8 cellular contexts compared by ENCODE assay signal in the genomic region with DNA sequence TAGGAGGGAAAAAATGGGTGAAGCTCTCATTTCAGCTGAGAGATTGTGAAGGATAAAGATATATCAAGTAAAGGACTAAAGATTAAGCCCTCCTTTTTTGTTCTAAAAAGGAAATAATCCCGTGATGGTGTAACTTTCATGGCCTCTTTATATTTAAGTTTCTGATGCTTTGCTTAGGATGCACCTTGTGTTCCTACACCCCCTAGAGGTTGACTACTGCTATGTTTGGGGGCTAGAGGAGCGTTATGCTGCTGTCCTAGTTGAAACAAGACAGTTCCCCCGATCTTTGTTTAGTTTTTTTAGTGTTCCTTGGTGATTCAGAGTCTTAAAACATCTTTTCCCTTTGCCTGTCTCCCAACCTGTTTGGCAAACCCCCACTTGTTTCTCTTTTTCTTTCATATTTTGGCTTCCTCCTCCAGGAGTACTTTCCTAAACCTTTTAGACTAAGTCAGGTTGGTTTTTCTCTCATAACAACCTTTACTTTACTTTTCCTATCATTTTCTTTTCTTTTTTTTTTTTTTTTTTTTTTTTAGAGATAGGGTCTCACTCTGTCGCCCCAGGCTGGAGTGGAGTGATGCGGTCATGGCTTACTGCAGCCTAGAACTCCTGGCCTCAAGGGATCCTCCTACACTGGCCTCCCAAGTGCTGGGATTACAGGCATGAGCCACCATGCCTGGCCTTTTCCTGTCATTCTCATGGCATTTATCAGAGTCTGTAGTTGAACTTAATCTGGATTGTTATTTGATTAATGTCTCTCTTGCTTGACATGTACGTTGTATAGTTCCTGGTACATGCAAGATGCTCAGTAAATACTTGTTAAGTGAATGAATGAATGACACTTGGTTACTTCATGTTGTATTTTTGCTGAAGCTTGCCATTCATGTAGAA. TPM values are rescaled to one million over a fixed set of nuclear protein-coding genes. Genes with fewer than 3 reads are reported as not detected.
DNase-seq lines count a peak whose midpoint lies in the region; ATAC-seq and TF ChIP-seq lines count a peak whose summit lies in the region.

No MANE protein-coding gene starts in this region.

- DNase-seq in AG08396 (ENCODE audit: low spot score) (peak; percentile 64), GM10248 (ENCODE audit: extremely low spot score) (peak; percentile 78), cerebellar cortex (ENCODE audit: low spot score) (peak; percentile 65), mesendoderm (peak; percentile 75), mesenteric fat pad (ENCODE audit: low spot score) (no peak)

- H4K5ac ChIP-seq in mesendoderm (ENCODE audit: low read length), result no peak overlapping the region

- H2BK120ac ChIP-seq in mesendoderm (ENCODE audit: low read depth, low read length), result no peak overlapping the region

- H3K36me3 ChIP-seq in KMS-11 (ENCODE audit: insufficient read depth) (peaks cover 2% of the 10 kb centered on the region; the same call in 1 of the 2 replicates), mesendoderm (ENCODE audit: control insufficient read depth, insufficient read depth, low read length) (no peaks in the 10 kb centered on the region)

- no peak overlapping the region; the same call in 1 of the 2 replicates for H3K9ac ChIP-seq in KMS-11
- H3K9ac ChIP-seq in mesendoderm (ENCODE audit: low read length), result peak overlapping the region; percentile 25

- H3K79me2 ChIP-seq in KMS-11 (ENCODE audit: insufficient read depth, low read depth) (peaks cover 76% of the 10 kb centered on the region), mesendoderm (ENCODE audit: control insufficient read depth, insufficient read depth, low read length) (peaks cover 54% of the 10 kb centered on the region)

- no peaks in the 10 kb centered on the region for H3K27me3 ChIP-seq in KMS-11 (ENCODE audit: insufficient read depth, low read depth)
- no peaks in the 10 kb centered on the region for H3K27me3 ChIP-seq in mesendoderm (ENCODE audit: insufficient read depth, low read length, poor library complexity)

- H3K23ac ChIP-seq in mesendoderm (ENCODE audit: low read length), result no peak overlapping the region

- H3K79me1 ChIP-seq in mesendoderm (ENCODE audit: low read length), result peaks cover 9% of the 10 kb centered on the region

- no peak overlapping the region for H2BK15ac ChIP-seq in mesendoderm (replicated peaks; ENCODE audit: low read depth)

- TF ChIP-seq CTCF in GM10248 (IDR thresholded peaks at IDR 0.05; ENCODE audit: control extremely low read depth, extremely low read depth, low read depth, missing control alignments) (peak; percentile 69), KMS-11 (conservative IDR thresholded peaks at IDR 0.05; ENCODE audit: low read depth, low read length) (peak; percentile 67)

- POLR2A ChIA-PET in GM10248 (lab: Yijun Ruan, JAX), result interaction anchor here (0.7 kb wide), 1 partner anchor 66 kb away, joined by 3 read pairs; no protein-coding TSS in a partner anchor

- H4K20me1 ChIP-seq in KMS-11 (ENCODE audit: insufficient read depth), result peaks cover 40% of the 10 kb centered on the region

- no peak overlapping the region for H2BK5ac ChIP-seq in mesendoderm (ENCODE audit: low read length)

- no peak overlapping the region for H3K56ac ChIP-seq in mesendoderm (ENCODE audit: low read length)

- H3K4me2 ChIP-seq in KMS-11 (peak overlapping the region; percentile 94; the same call in 1 of the 2 replicates), mesendoderm (ENCODE audit: low read length) (no peak overlapping the region)

- H3K4me1 ChIP-seq in KMS-11 (ENCODE audit: low read depth, poor library complexity, severe bottlenecking) (peaks cover 31% of the 10 kb centered on the region), mesendoderm (ENCODE audit: control insufficient read depth, low read depth, low read length) (no peaks in the 10 kb centered on the region)

- CTCF ChIA-PET in GM10248 (lab: Yijun Ruan, JAX), result interaction anchor here (0.7 to 2.5 kb wide), 19 partner anchors 9 to 205 kb away, joined by 3 to 10 read pairs (median 3); partner anchors contain the start of gene PDCD2L

- no peak overlapping the region for H3K4me3 ChIP-seq in KMS-11 (IDR thresholded peaks at IDR 0.05; ENCODE audit: insufficient read depth, low read depth, low read length)
- no peak overlapping the region for H3K4me3 ChIP-seq in mesendoderm (ENCODE audit: low read length)

- ATAC-seq in SK-N-SH treated with all-trans-retinoic acid at 6 μM for 48 hours, result peak; percentile 70
- ATAC-seq in HG03469 (IDR thresholded peaks at IDR 0.05; ENCODE audit: unreplicated experiment), result no peak

- H3K27ac ChIP-seq in KMS-11 (no peak overlapping the region), mesendoderm (ENCODE audit: low read depth, low read length) (no peak overlapping the region)

- no CpG with 5 or more reads among the region's 6 CpGs for whole genome bisulfite sequencing in mesendoderm (ENCODE audit: extremely low coverage, insufficient coverage, low lambda C conversion rate)

- no peak overlapping the region for H4K8ac ChIP-seq in mesendoderm (ENCODE audit: low read depth, low read length)

- no peak overlapping the region for H2AK5ac ChIP-seq in mesendoderm (ENCODE audit: low read length)

- H3K4ac ChIP-seq in mesendoderm (ENCODE audit: low read depth, low read length), result no peak overlapping the region

- no peak overlapping the region for H2AFZ ChIP-seq in KMS-11 (ENCODE audit: low read depth)

- no peak overlapping the region for H3K18ac ChIP-seq in mesendoderm (ENCODE audit: low read length)

TF ChIP-seq in SK-N-SH treated with all-trans-retinoic acid at 6 μM for 48 hours, 23 proteins besides CTCF, POLR2A, EP300 and RAD21:
- TF ChIP-seq PATZ1 (CRISPR knock-in tag; IDR thresholded peaks at IDR 0.05; ENCODE audit: borderline replicate concordance) (no peak), PPARA (CRISPR knock-in tag; IDR thresholded peaks at IDR 0.05; ENCODE audit: borderline replicate concordance) (no peak), OSR1 (CRISPR knock-in tag; IDR thresholded peaks at IDR 0.05) (no peak)

RNA-seq across cellular contexts. Expression of gene UBA2, which starts 2.8 kb away (rescaled TPM):
- 201 TPM for polyA plus RNA-seq in mesendoderm (2013, experiment 1 of 2)
- 204 TPM for polyA plus RNA-seq in mesendoderm (2013, experiment 2 of 2)
- total RNA-seq in mesenteric fat pad, result 115 TPM

RNA-seq across cellular contexts. Expression of gene PDCD2L, which starts 26.8 kb away (rescaled TPM):
- polyA plus RNA-seq in mesendoderm (2013, experiment 1 of 2), result 72.4 TPM
- polyA plus RNA-seq in mesendoderm (2013, experiment 2 of 2), result 67.4 TPM
- total RNA-seq in mesenteric fat pad, result 4.3 TPM

RNA-seq across cellular contexts. Expression of gene WTIP, which starts 50.6 kb away (rescaled TPM):
- polyA plus RNA-seq in mesendoderm (2013, experiment 1 of 2), result 7.2 TPM
- polyA plus RNA-seq in mesendoderm (2013, experiment 2 of 2), result 7.3 TPM
- total RNA-seq in mesenteric fat pad, result 25.3 TPM
